30 cellular contexts compared by ENCODE assay signal in genomic region chr22:24176040-24176439, GRCh38. TPM values are rescaled to one million over a fixed set of nuclear protein-coding genes. Genes with fewer than 3 reads are reported as not detected.
DNase-seq lines count a peak whose midpoint lies in the region; ATAC-seq and TF ChIP-seq lines count a peak whose summit lies in the region.
"Had no signal": no experiment of that assay in that cellular context is flagged by ENCODE, and none has a peak within 500 bp of the region (broad histone marks: within the 10 kb centered on the region; RNA-seq: fewer than 3 reads in every experiment).

No MANE protein-coding gene starts in this region.

- H3K27ac ChIP-seq in breast epithelium: peak overlapping the region; percentile 71 to 72
- H3K27ac ChIP-seq in tibial artery: peak overlapping the region; percentile 87 to 96
- no peak overlapping the region for H3K27ac ChIP-seq in ovary
- H3K27ac ChIP-seq: colonic mucosa, pancreas, VCaP had no signal

- no peak overlapping the region for H3K4me3 Mint-ChIP-seq in MCF 10A (ENCODE audit: unreplicated experiment)
- H3K4me3 Mint-ChIP-seq in effector memory CD8-positive, alpha-beta T cell: no peak overlapping the region
- no peak overlapping the region for H3K4me3 Mint-ChIP-seq in naive thymus-derived CD8-positive, alpha-beta T cell
- H3K4me3 Mint-ChIP-seq: activated CD4-positive, alpha-beta T cell treated with anti-CD3 and anti-CD28 coated beads, Interleukin-2, amount 10 ng/mL, durations not matched to agents 24 days and 14 days; CD8-positive, alpha-beta memory T cell; nephron had no signal

- peaks cover 7% of the 10 kb centered on the region for H3K36me3 Mint-ChIP-seq in MCF 10A (ENCODE audit: insufficient read depth, unreplicated experiment)
- peaks cover 46% of the 10 kb centered on the region for H3K36me3 Mint-ChIP-seq in effector memory CD8-positive, alpha-beta T cell (ENCODE audit: insufficient read depth)
- H3K36me3 Mint-ChIP-seq in naive thymus-derived CD8-positive, alpha-beta T cell: peaks cover 0 to 56% (median 2%) of the 10 kb centered on the region in 3 donors

- TF ChIP-seq POLR2A in breast epithelium (IDR thresholded peaks at IDR 0.05) (no peak), ovary (IDR thresholded peaks at IDR 0.05) (no peak)

- POLR2A ChIA-PET in MCF 10A (lab: Yijun Ruan, JAX): no interaction called here
- POLR2A ChIA-PET in naive thymus-derived CD8-positive, alpha-beta T cell (lab: Charles Lee): interaction anchor here (0.9 to 3.1 kb wide), 4 partner anchors 20 to 165 kb away, joined by 3 to 45 read pairs (median 19); no protein-coding TSS in a partner anchor

- no peak for TF ChIP-seq CTCF in breast epithelium (IDR thresholded peaks at IDR 0.05)
- no peak for TF ChIP-seq CTCF in MCF 10A (IDR thresholded peaks at IDR 0.05; ENCODE audit: unreplicated experiment)
- TF ChIP-seq CTCF in tibial artery (IDR thresholded peaks at IDR 0.05): no peak
- TF ChIP-seq CTCF in ovary (IDR thresholded peaks at IDR 0.05): no peak

- H3K27ac Mint-ChIP-seq in MCF 10A (ENCODE audit: low read depth, unreplicated experiment): no peak overlapping the region
- peak overlapping the region; percentile 46 to 71 for H3K27ac Mint-ChIP-seq in effector memory CD8-positive, alpha-beta T cell
- peak overlapping the region in 6 of 10 donors; percentile 31 to 83 (median 56) for H3K27ac Mint-ChIP-seq in naive thymus-derived CD8-positive, alpha-beta T cell
- H3K27ac Mint-ChIP-seq: activated CD4-positive, alpha-beta T cell treated with anti-CD3 and anti-CD28 coated beads, Interleukin-2, amount 10 ng/mL, durations not matched to agents 24 days and 14 days; nephron had no signal

- no TSS peak for BruUV-seq in MCF 10A (replicated peaks; lab: Mats Ljungman, UMichigan)

- intact Hi-C loops in breast epithelium (cut with DNase I; ENCODE audit: low total_unique reads) (no loop called here), MCF 10A (cut with micrococcal nuclease) (loop anchor here (5.0 kb wide), 1 partner anchor 189 kb away; no protein-coding TSS in a partner anchor), tibial artery (cut with DNase I; ENCODE audit: low total_unique reads) (no loop called here), ovary (cut with DNase I) (loop anchor here in 3 of 4 donors (5.0 to 10.0 kb wide), 2 partner anchors 69 to 221 kb away; no protein-coding TSS in a partner anchor)

- H3K9me3 Mint-ChIP-seq in MCF 10A (ENCODE audit: unreplicated experiment): no peaks in the 10 kb centered on the region
- H3K9me3 Mint-ChIP-seq in effector memory CD8-positive, alpha-beta T cell: no peaks in the 10 kb centered on the region
- H3K9me3 Mint-ChIP-seq in naive thymus-derived CD8-positive, alpha-beta T cell: no peaks in the 10 kb centered on the region
- H3K9me3 Mint-ChIP-seq: activated CD4-positive, alpha-beta T cell treated with anti-CD3 and anti-CD28 coated beads, Interleukin-2, amount 10 ng/mL, durations not matched to agents 24 days and 14 days; CD8-positive, alpha-beta memory T cell; nephron had no signal

- H3K4me1 ChIP-seq in breast epithelium (peaks cover 5% of the 10 kb centered on the region in 2 donors), tibial artery (peaks cover 14 to 73% (median 63%) of the 10 kb centered on the region in 4 donors), ovary (ENCODE audit: insufficient read depth) (no peaks in the 10 kb centered on the region)
- H3K4me1 ChIP-seq: pancreas had no signal

- DNase-seq in breast epithelium (ENCODE audit: low spot score in 2 of 2) (no peak), MCF 10A (ENCODE audit: unreplicated experiment) (no peak), tibial artery (no peak), ovary (no peak), AML-193 (lab: John Stamatoyannopoulos, UW) (no peak)
- no peak for DNase-seq in effector memory CD8-positive, alpha-beta T cell
- no peak for DNase-seq in naive thymus-derived CD8-positive, alpha-beta T cell
- DNase-seq: activated CD4-positive, alpha-beta T cell treated with anti-CD3 and anti-CD28 coated beads, Interleukin-2, amount 10 ng/mL, durations not matched to agents 24 days and 14 days; activated naive CD4-positive, alpha-beta T cell; activated T-cell treated with anti-CD3 and anti-CD28 coated beads, Interleukin-2, amount 50 U/mL, for 48 hours; amniotic stem cell; CD8-positive, alpha-beta memory T cell; colonic mucosa; hippocampal formation; midbrain; NCI-H1092; NCI-H187 treated with DMSO at 0.1 percent for 48 hours; NCI-H2171 treated with DMSO at 0.1 percent for 48 hours; NCI-H510A treated with DMSO at 0.1 percent for 48 hours; NK-92 treated with Interleukin-12 subunit alpha and Interleukin-12 subunit beta, amount 100 ng/mL, for 24 hours; PC-3; SHP77 treated with DMSO at 0.1 percent for 48 hours; stimulated activated CD4-positive, alpha-beta T cell treated with anti-CD3 and anti-CD28 coated beads, Interleukin-4, amount 100 ng/mL, for 4 hours; stimulated activated naive CD4-positive, alpha-beta T cell treated with Interleukin-2 at 50 U/mL for 16 hours had no signal

- peaks cover 6% of the 10 kb centered on the region for H3K4me1 Mint-ChIP-seq in MCF 10A (ENCODE audit: insufficient read depth, unreplicated experiment)
- H3K4me1 Mint-ChIP-seq in effector memory CD8-positive, alpha-beta T cell (ENCODE audit: low read depth in 2 of 2): peaks cover 0 to 7% of the 10 kb centered on the region in 2 donors
- peaks cover 0 to 20% (median 4%) of the 10 kb centered on the region in 4 donors for H3K4me1 Mint-ChIP-seq in naive thymus-derived CD8-positive, alpha-beta T cell
- H3K4me1 Mint-ChIP-seq: activated CD4-positive, alpha-beta T cell treated with anti-CD3 and anti-CD28 coated beads, Interleukin-2, amount 10 ng/mL, durations not matched to agents 24 days and 14 days; CD8-positive, alpha-beta memory T cell; nephron had no signal

- H3K36me3 ChIP-seq in breast epithelium (peaks cover 5% of the 10 kb centered on the region), tibial artery (peaks cover 29 to 65% (median 39%) of the 10 kb centered on the region in 3 donors), ovary (no peaks in the 10 kb centered on the region)
- H3K36me3 ChIP-seq: colonic mucosa had no signal

- H3K4me3 ChIP-seq in breast epithelium (no peak overlapping the region), tibial artery (no peak overlapping the region), ovary (no peak overlapping the region)
- H3K4me3 ChIP-seq: A549, colonic mucosa, pancreas, tibial nerve had no signal

- no peak for ATAC-seq in effector memory CD8-positive, alpha-beta T cell (replicated peaks)
- no peak for ATAC-seq in naive thymus-derived CD8-positive, alpha-beta T cell
- ATAC-seq in HG03095 (IDR thresholded peaks at IDR 0.05; ENCODE audit: unreplicated experiment): no peak

- TF ChIP-seq EP300 in ovary (IDR thresholded peaks at IDR 0.05): no peak

- WGBS in ovary, 3 donors: 86 to 95% (median 89%) methylated on average over 5 to 11 of the region's 11 CpGs

- no peaks in the 10 kb centered on the region for H3K27me3 ChIP-seq in breast epithelium
- H3K27me3 ChIP-seq in tibial artery: no peaks in the 10 kb centered on the region
- no peaks in the 10 kb centered on the region for H3K27me3 ChIP-seq in ovary
- H3K27me3 ChIP-seq: colonic mucosa, pancreas, tibial nerve had no signal

- CTCF ChIA-PET in MCF 10A (lab: Yijun Ruan, JAX): interaction anchor here (0.6 to 7.0 kb wide), 7 partner anchors 10 to 217 kb away, joined by 3 to 35 read pairs (median 4); no protein-coding TSS in a partner anchor

- no peaks in the 10 kb centered on the region for H3K27me3 Mint-ChIP-seq in MCF 10A (ENCODE audit: insufficient read depth, unreplicated experiment)
- no peaks in the 10 kb centered on the region for H3K27me3 Mint-ChIP-seq in effector memory CD8-positive, alpha-beta T cell
- H3K27me3 Mint-ChIP-seq in naive thymus-derived CD8-positive, alpha-beta T cell: no peaks in the 10 kb centered on the region
- H3K27me3 Mint-ChIP-seq: activated CD4-positive, alpha-beta T cell treated with anti-CD3 and anti-CD28 coated beads, Interleukin-2, amount 10 ng/mL, durations not matched to agents 24 days and 14 days; CD8-positive, alpha-beta memory T cell had no signal

- H3K9me3 ChIP-seq in breast epithelium (no peaks in the 10 kb centered on the region), tibial artery (no peaks in the 10 kb centered on the region), ovary (no peaks in the 10 kb centered on the region)
- H3K9me3 ChIP-seq: A549, colonic mucosa, pancreas, tibial nerve had no signal

RNA-seq across cellular contexts. Expression of gene SUSD2, which starts 5.2 kb away (rescaled TPM):
- total RNA-seq in breast epithelium (1 to 10 TPM in 2 of 3 donors, under 1 TPM in 1; 0.80 to 7.9 (median 5.6) TPM), MCF 10A (2022) (13.3 and 32.8 TPM in 2 replicates), ovary (1 to 10 TPM in 5 of 7 donors, under 1 TPM in 2; 0.45 to 4.1 (median 2.6) TPM)
- 1 to 10 TPM; 1.7 to 1.9 TPM for total RNA-seq in naive thymus-derived CD8-positive, alpha-beta T cell
- under 1 TPM in 2 of 3 donors, not detected in 1; 0.07 TPM for polyA plus RNA-seq in naive thymus-derived CD8-positive, alpha-beta T cell
- polyA plus RNA-seq in ovary: 1 to 10 TPM; 1.7 to 2.9 TPM
- polyA plus RNA-seq: CD8-positive, alpha-beta memory T cell had no signal

Comparison
In these comparisons a context has a peak if more than half of its experiments do, and no peak if none do; other contexts are left out.
1. intact Hi-C loops: an anchor here in MCF 10A (5.0 kb wide) and ovary (5.0 to 10.0 kb wide); none called in breast epithelium and tibial artery.
2. H3K27ac ChIP-seq: peak in breast epithelium (2 of 2) and tibial artery (2 of 2); none in ovary (0 of 2).